Comparison of ENCODE assay signal across 7 cellular contexts in genomic region chr11:123083623-123084029, GRCh38. TPM values are rescaled to one million over a fixed set of nuclear protein-coding genes. Genes with fewer than 3 reads are reported as not detected.
DNase-seq lines count a peak whose midpoint lies in the region; ATAC-seq and TF ChIP-seq lines count a peak whose summit lies in the region.

No MANE protein-coding gene starts in this region.

- no TSS peak for BruUV-seq in Panc1 (replicated peaks; lab: Mats Ljungman, UMichigan)

- POLR2A ChIA-PET in Panc1 (lab: Charles Lee): no interaction called here

- H3K4me1 ChIP-seq in Panc1 (ENCODE audit: control insufficient read depth, insufficient read depth, low read length): peaks cover 4% of the 10 kb centered on the region; the same call in 1 of the 2 replicates
- H3K4me1 ChIP-seq in cardiac muscle cell (ENCODE audit: low read depth): peaks cover 9% of the 10 kb centered on the region

- TF ChIP-seq CTCF in HL-60 (IDR thresholded peaks at IDR 0.05; ENCODE audit: insufficient read depth, low read length): no peak
- no peak for TF ChIP-seq CTCF in Panc1 (IDR thresholded peaks at IDR 0.05)
- no peak for TF ChIP-seq CTCF in cardiac muscle cell (IDR thresholded peaks at IDR 0.05; ENCODE audit: low read depth, low read length)
- no peak for TF ChIP-seq CTCF in GM20000 (IDR thresholded peaks at IDR 0.05; ENCODE audit: extremely low read depth, missing control alignments)

- intact Hi-C loops in Panc1 (cut with micrococcal nuclease; ENCODE audit: unreplicated experiment): no loop called here

- H3K27ac ChIP-seq in HL-60 (replicated peaks) (no peak overlapping the region), Panc1 (ENCODE audit: low read length) (no peak overlapping the region), cardiac muscle cell (no peak overlapping the region)

- in situ Hi-C loops in Panc1 (cut with HindIII; ENCODE audit: low pct_unique_long_range_greater_than_20kb, low sequenced_read_pairs): no loop called here

- H3K4me3 ChIP-seq in HL-60 (replicated peaks; ENCODE audit: insufficient read depth, low read length) (no peak overlapping the region), Panc1 (ENCODE audit: low read depth in 2 of 2, low read length in 2 of 2) (no peak overlapping the region), cardiac muscle cell (no peak overlapping the region), skeletal muscle cell (ENCODE audit: low read depth, low read length) (no peak overlapping the region)

- H3K9me3 ChIP-seq in Panc1 (ENCODE audit: control insufficient read depth, insufficient read depth, low read depth, low read length) (peaks cover 3% of the 10 kb centered on the region; the same call in 1 of the 2 replicates), cardiac muscle cell (ENCODE audit: low read depth) (no peaks in the 10 kb centered on the region)

- H3K27me3 ChIP-seq in HL-60 (ENCODE audit: insufficient read depth, poor library complexity, severe bottlenecking) (no peaks in the 10 kb centered on the region), Panc1 (ENCODE audit: control insufficient read depth, insufficient read depth, low read length) (no peaks in the 10 kb centered on the region), cardiac muscle cell (no peaks in the 10 kb centered on the region)

- H3K36me3 ChIP-seq in Panc1 (ENCODE audit: control insufficient read depth, insufficient read depth, low read length): no peaks in the 10 kb centered on the region
- H3K36me3 ChIP-seq in cardiac muscle cell: no peaks in the 10 kb centered on the region

- DNase-seq in HL-60 (ENCODE audit: low read depth in 1 of 2, low spot score in 1 of 2) (peak; percentile 44 to 68), Panc1 (ENCODE audit: low read depth, low spot score) (peak; percentile 78), cardiac muscle cell (ENCODE audit: low read depth in 1 of 2, low spot score in 1 of 2) (peak; percentile 23 to 98), skeletal muscle cell (ENCODE audit: low read depth) (peak; percentile 96), GM20000 (ENCODE audit: low spot score) (no peak)
- DNase-seq in activated effector memory CD4-positive, alpha-beta T cell treated with Interleukin-2 at 50 U/mL for 16 hours: peak; percentile 62

- ATAC-seq in Panc1: peak; percentile 75
- ATAC-seq in GM21515 (IDR thresholded peaks at IDR 0.05; ENCODE audit: unreplicated experiment): no peak

- CTCF ChIA-PET in Panc1 (lab: Charles Lee): interaction anchor here (0.8 kb wide), 1 partner anchor 29 kb away, joined by 5 read pairs; no protein-coding TSS in a partner anchor

RNA-seq across cellular contexts. Expression of gene HSPA8, which starts 21.7 kb away (rescaled TPM):
- total RNA-seq in Panc1 (2021; ENCODE audit: unreplicated experiment) (1,755 TPM), cardiac muscle cell (386 and 958 TPM in 2 replicates)
- 990 TPM for polyA plus RNA-seq in Panc1 (2012; ENCODE audit: insufficient read length)
- polyA plus RNA-seq in cardiac muscle cell: 325 and 839 TPM in 2 replicates
